In the genomic region with DNA sequence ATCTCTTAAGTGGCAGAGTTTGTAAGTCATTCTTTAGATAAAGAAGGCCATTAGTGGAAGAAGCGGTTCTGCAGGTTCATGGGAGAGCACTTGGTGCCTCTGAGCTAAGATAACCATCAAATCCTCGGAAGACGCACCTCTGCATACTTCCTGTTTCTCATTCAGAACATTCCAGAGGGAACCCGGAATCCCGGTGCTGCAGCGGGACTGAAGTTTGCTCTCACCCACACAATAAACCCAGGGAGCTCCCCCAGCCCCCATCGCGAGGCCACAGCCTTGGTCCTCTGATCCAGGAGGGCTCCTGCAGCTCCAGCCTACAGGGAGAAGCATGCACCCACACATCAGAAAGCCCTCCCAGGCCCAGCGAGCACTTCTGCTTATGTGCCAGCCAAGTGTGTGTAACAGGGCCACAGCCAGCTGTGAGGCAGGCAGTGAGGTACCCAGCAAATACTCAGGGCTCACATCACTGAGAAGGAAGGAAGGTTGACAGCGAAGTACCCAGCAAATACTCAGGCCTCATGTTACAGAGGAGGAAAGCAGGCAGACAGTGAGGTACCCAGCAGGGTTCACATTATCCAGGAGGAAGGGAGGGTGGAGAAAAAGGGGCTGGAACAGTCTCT, we compare ENCODE assay signal across 1 cellular context.
TF ChIP-seq lines count a peak whose summit lies in the region.

No MANE protein-coding gene starts in this region.

TF ChIP-seq in SK-N-SH, 30 proteins besides CTCF, POLR2A, EP300 and RAD21 (continued from another document):
- TF ChIP-seq REST (IDR thresholded peaks at IDR 0.05; ENCODE audit: low read depth, low read length) (no peak), TEAD4 (IDR thresholded peaks at IDR 0.05; ENCODE audit: borderline replicate concordance, insufficient read depth) (no peak)
- TF ChIP-seq, protein P1, sequence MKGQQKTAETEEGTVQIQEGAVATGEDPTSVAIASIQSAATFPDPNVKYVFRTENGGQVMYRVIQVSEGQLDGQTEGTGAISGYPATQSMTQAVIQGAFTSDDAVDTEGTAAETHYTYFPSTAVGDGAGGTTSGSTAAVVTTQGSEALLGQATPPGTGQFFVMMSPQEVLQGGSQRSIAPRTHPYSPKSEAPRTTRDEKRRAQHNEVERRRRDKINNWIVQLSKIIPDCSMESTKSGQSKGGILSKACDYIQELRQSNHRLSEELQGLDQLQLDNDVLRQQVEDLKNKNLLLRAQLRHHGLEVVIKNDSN (IDR thresholded peaks at IDR 0.05; ENCODE audit: borderline replicate concordance, low read depth): no peak
